In genomic region chr2:240913810-240914644, GRCh38 we compare ENCODE assay signal across 8 cellular contexts. TPM values are rescaled to one million over a fixed set of nuclear protein-coding genes. Genes with fewer than 3 reads are reported as not detected.
DNase-seq lines count a peak whose midpoint lies in the region; ATAC-seq and TF ChIP-seq lines count a peak whose summit lies in the region.

No MANE protein-coding gene starts in this region.

- H3K9ac ChIP-seq in Loucy (ENCODE audit: low read depth, low read length, poor library complexity, severe bottlenecking) (no peak overlapping the region), colonic mucosa (ENCODE audit: low read depth in 2 of 2, low read length in 2 of 2) (no peak overlapping the region)

- TF ChIP-seq CTCF in Loucy (conservative IDR thresholded peaks at IDR 0.05; ENCODE audit: low read length) (peak; percentile 86), colonic mucosa (IDR thresholded peaks at IDR 0.05) (peak; percentile 93), lower lobe of right lung (IDR thresholded peaks at IDR 0.05) (peak; percentile 90)

- H3K4me3 ChIP-seq in Loucy (ENCODE audit: low read length, poor library complexity, severe bottlenecking) (no peak overlapping the region), colonic mucosa (no peak overlapping the region), lower lobe of right lung (no peak overlapping the region)

- DNase-seq in ELF-1 (ENCODE audit: low read depth, low spot score), result peak; percentile 83
- DNase-seq in activated CD4-positive, alpha-beta T cell treated with anti-CD3 and anti-CD28 coated beads for 36 hours, result peak; percentile 83
- DNase-seq in colonic mucosa, result peak; percentile 63
- DNase-seq in lower lobe of right lung, result peak; percentile 72
- DNase-seq in stimulated activated CD8-positive, alpha-beta memory T cell treated with anti-CD3 and anti-CD28 coated beads, Interleukin-15, amount 100 ng/mL, for 4 hours (ENCODE audit: low read depth in 2 of 2), result peak; percentile 10 to 18
- DNase-seq in NCI-H226, result no peak

- no peak overlapping the region for H3K4me3 Mint-ChIP-seq in activated CD4-positive, alpha-beta T cell treated with anti-CD3 and anti-CD28 coated beads for 36 hours

- H3K36me3 ChIP-seq in Loucy (ENCODE audit: insufficient read depth, low read length) (no peaks in the 10 kb centered on the region), colonic mucosa (no peaks in the 10 kb centered on the region), lower lobe of right lung (no peaks in the 10 kb centered on the region)

- no peaks in the 10 kb centered on the region for H4K20me1 ChIP-seq in Loucy (ENCODE audit: insufficient read depth, low read length, poor library complexity, severe bottlenecking)

- H3K4me1 Mint-ChIP-seq in activated CD4-positive, alpha-beta T cell treated with anti-CD3 and anti-CD28 coated beads for 36 hours, result no peaks in the 10 kb centered on the region

- H3K27ac ChIP-seq in colonic mucosa (no peak overlapping the region), lower lobe of right lung (peak overlapping the region; percentile 67)

- peaks cover 14% of the 10 kb centered on the region for H3K27me3 Mint-ChIP-seq in activated CD4-positive, alpha-beta T cell treated with anti-CD3 and anti-CD28 coated beads for 36 hours

- POLR2A ChIA-PET in activated CD4-positive, alpha-beta T cell treated with anti-CD3 and anti-CD28 coated beads for 36 hours (lab: Charles Lee), result no interaction called here

- H3K36me3 Mint-ChIP-seq in activated CD4-positive, alpha-beta T cell treated with anti-CD3 and anti-CD28 coated beads for 36 hours (ENCODE audit: low read depth), result no peaks in the 10 kb centered on the region

- CTCF ChIA-PET in activated CD4-positive, alpha-beta T cell treated with anti-CD3 and anti-CD28 coated beads for 36 hours (lab: Charles Lee), result interaction anchor here (0.6 to 1.4 kb wide), 8 partner anchors 12 to 710 kb away, joined by 3 to 4 read pairs (median 3); no protein-coding TSS in a partner anchor

- H3F3A ChIP-seq in Loucy (ENCODE audit: low read depth), result no peaks in the 10 kb centered on the region

- intact Hi-C loops in activated CD4-positive, alpha-beta T cell treated with anti-CD3 and anti-CD28 coated beads for 36 hours (cut with DNase I, micrococcal nuclease), result loop anchor here in 1 of 2 experiments (5.0 kb wide), 1 partner anchor 303 kb away; no protein-coding TSS in a partner anchor
- intact Hi-C loops in colonic mucosa (cut with DNase I), result no loop called here
- intact Hi-C loops in lower lobe of right lung (cut with DNase I), result no loop called here

- H3K9me3 ChIP-seq in Loucy (ENCODE audit: insufficient read depth, low read depth, low read length), result no peaks in the 10 kb centered on the region
- H3K9me3 ChIP-seq in colonic mucosa, result no peaks in the 10 kb centered on the region
- no peaks in the 10 kb centered on the region for H3K9me3 ChIP-seq in lower lobe of right lung

- no peaks in the 10 kb centered on the region for H3K9me3 Mint-ChIP-seq in activated CD4-positive, alpha-beta T cell treated with anti-CD3 and anti-CD28 coated beads for 36 hours (ENCODE audit: low read depth)

- no peak overlapping the region for H2AFZ ChIP-seq in Loucy (ENCODE audit: low read length)

- H3K4me1 ChIP-seq in Loucy (ENCODE audit: insufficient read depth, low read length, poor library complexity, severe bottlenecking), result no peaks in the 10 kb centered on the region
- H3K4me1 ChIP-seq in colonic mucosa, result no peaks in the 10 kb centered on the region
- peaks cover 39% of the 10 kb centered on the region for H3K4me1 ChIP-seq in lower lobe of right lung

- H3K9me2 ChIP-seq in Loucy (replicated peaks; ENCODE audit: low read depth, low read length), result no peaks in the 10 kb centered on the region

- ATAC-seq in activated CD4-positive, alpha-beta T cell treated with anti-CD3 and anti-CD28 coated beads for 36 hours, result peak; percentile 68
- ATAC-seq in lower lobe of right lung, result peak; percentile 64 to 66
- no peak for ATAC-seq in GM21825 (IDR thresholded peaks at IDR 0.05; ENCODE audit: unreplicated experiment)

- no peak overlapping the region for H3K27ac Mint-ChIP-seq in activated CD4-positive, alpha-beta T cell treated with anti-CD3 and anti-CD28 coated beads for 36 hours

- no peaks in the 10 kb centered on the region for H3K79me2 ChIP-seq in Loucy (ENCODE audit: insufficient read depth, low read length)

- H3K27me3 ChIP-seq in Loucy (ENCODE audit: insufficient read depth, low read length, poor library complexity, severe bottlenecking), result no peaks in the 10 kb centered on the region
- peaks cover 3% of the 10 kb centered on the region for H3K27me3 ChIP-seq in colonic mucosa
- peaks cover 19% of the 10 kb centered on the region for H3K27me3 ChIP-seq in lower lobe of right lung (ENCODE audit: low read depth)

- no peak overlapping the region for H3K4me2 ChIP-seq in Loucy (ENCODE audit: low read depth, low read length, poor library complexity, severe bottlenecking)

RNA-seq across cellular contexts. Expression of gene CROCC2, which starts 7.9 kb away (rescaled TPM):
- not detected for total RNA-seq in activated CD4-positive, alpha-beta T cell treated with anti-CD3 and anti-CD28 coated beads for 36 hours
- total RNA-seq in colonic mucosa (under 1 TPM in 1 of 2 donors, not detected in 1; 0.05 TPM), lower lobe of right lung (3.4 TPM)

RNA-seq across cellular contexts. Expression of gene MAB21L4, which starts 18.1 kb away (rescaled TPM):
- not detected for total RNA-seq in activated CD4-positive, alpha-beta T cell treated with anti-CD3 and anti-CD28 coated beads for 36 hours
- total RNA-seq in colonic mucosa (10 to 100 TPM in 1 of 2 donors, 1 to 10 TPM in 1; 6.1 to 22.2 TPM), lower lobe of right lung (17.0 TPM)

RNA-seq across cellular contexts. Expression of gene AGXT, which starts 45.4 kb away (rescaled TPM):
- total RNA-seq in activated CD4-positive, alpha-beta T cell treated with anti-CD3 and anti-CD28 coated beads for 36 hours, result not detected
- total RNA-seq in colonic mucosa (1 to 10 TPM; 1.9 to 6.1 TPM), lower lobe of right lung (not detected)

Comparison
In these comparisons a context has a peak if more than half of its experiments do, and no peak if none do; other contexts are left out.
1. RNA of gene MAB21L4, which starts 18.1 kb away (total RNA-seq): 6.1 to 22.2 TPM in colonic mucosa and 17.0 TPM in lower lobe of right lung (single experiment); not detected in activated CD4-positive, alpha-beta T cell treated with anti-CD3 and anti-CD28 coated beads for 36 hours; every median in the first group is over 4 times any median in the second.
2. Peak in every context shown above with its lines, with median percentiles within 50 percentile points of each other: CTCF ChIP-seq.